ENCODE assay signal across 24 cellular contexts in genomic region chr7:155251831-155252230, GRCh38. TPM values are rescaled to one million over a fixed set of nuclear protein-coding genes. Genes with fewer than 3 reads are reported as not detected.
DNase-seq lines count a peak whose midpoint lies in the region; ATAC-seq and TF ChIP-seq lines count a peak whose summit lies in the region.
"Had no signal": no experiment of that assay in that cellular context is flagged by ENCODE, and none has a peak within 500 bp of the region (broad histone marks: within the 10 kb centered on the region; RNA-seq: fewer than 3 reads in every experiment).

No MANE protein-coding gene starts in this region.

- peak; percentile 53 for DNase-seq in SK-N-SH
- DNase-seq in fibroblast of lung (ENCODE audit: low read depth in 2 of 2) = no peak
- DNase-seq in stomach = peak; percentile 37
- no peak for DNase-seq in hepatocyte (ENCODE audit: low spot score)
- DNase-seq: CD4-positive, alpha-beta T cell; COR-L47; DMS53; GOT3; NCI-H1092 treated with DMSO at 0.1 percent for 48 hours; NCI-H1436; NCI-H187; NCI-H2081 treated with DMSO at 0.1 percent for 48 hours; NCI-H2171; NCI-H226; NCI-H510A; NCI-H69; SHP77 treated with DMSO at 0.1 percent for 48 hours had no signal

- ATAC-seq in HG02571 (IDR thresholded peaks at IDR 0.05; ENCODE audit: unreplicated experiment) = no peak
- no peak for ATAC-seq in gastroesophageal sphincter
- ATAC-seq: HCT116 had no signal

- H3K36me3 ChIP-seq in SK-N-SH (replicated peaks in 1 of 2; ENCODE audit: control insufficient read depth in 1 of 2, insufficient read depth in 2 of 2, low read length in 1 of 2) (no peaks in the 10 kb centered on the region), fibroblast of lung (ENCODE audit: control insufficient read depth, insufficient read depth, low read length) (no peaks in the 10 kb centered on the region), parathyroid adenoma (ENCODE audit: control insufficient read depth, insufficient read depth, low read length) (no peaks in the 10 kb centered on the region), stomach (no peaks in the 10 kb centered on the region), hepatocyte (replicated peaks; ENCODE audit: insufficient read depth, low read depth) (no peaks in the 10 kb centered on the region), gastroesophageal sphincter (no peaks in the 10 kb centered on the region)
- H3K36me3 ChIP-seq: BLaER1, Peyer's patch had no signal

- 59% methylated on average over 7 of the region's 7 CpGs for WGBS in SK-N-SH (ENCODE audit: low lambda C conversion rate)
- WGBS in stomach, 5 donors = 40 to 63% (median 59%) methylated on average over 5 to 7 of the region's 7 CpGs
- WGBS in hepatocyte (ENCODE audit: low lambda C conversion rate, missing lambda C conversion rate) = 75% methylated on average over 7 of the region's 7 CpGs
- 51% methylated on average over 3 of the region's 7 CpGs; no CpG with 5 or more reads in 1 of the 2 donors for WGBS in gastroesophageal sphincter (ENCODE audit: low coverage in 1 of 2), 2 donors

- CTCF ChIA-PET in SK-N-SH (lab: Yijun Ruan, JAX) = interaction anchor here (1.0 to 2.8 kb wide), 6 partner anchors 11 to 338 kb away, joined by 3 to 18 read pairs (median 5); partner anchors contain the start of gene INSIG1

- TF ChIP-seq CTCF in SK-N-SH (IDR thresholded peaks at IDR 0.05) (no peak), fibroblast of lung (conservative IDR thresholded peaks at IDR 0.05 in 1 of 2, IDR thresholded peaks at IDR 0.05 in 1 of 2; ENCODE audit: low read depth in 1 of 2, low read length in 2 of 2) (no peak), parathyroid adenoma (IDR thresholded peaks at IDR 0.05) (no peak), stomach (IDR thresholded peaks at IDR 0.05) (no peak), hepatocyte (IDR thresholded peaks at IDR 0.05; ENCODE audit: poor library complexity) (no peak), gastroesophageal sphincter (IDR thresholded peaks at IDR 0.05) (no peak)

- H4K20me1 ChIP-seq in SK-N-SH (ENCODE audit: insufficient read depth) (no peaks in the 10 kb centered on the region), fibroblast of lung (ENCODE audit: control insufficient read depth, extremely low read depth, insufficient read depth, low read length) (no peaks in the 10 kb centered on the region), hepatocyte (ENCODE audit: insufficient read depth, poor library complexity, severe bottlenecking) (no peaks in the 10 kb centered on the region)
- H4K20me1 ChIP-seq: BLaER1 had no signal

- no peak for TF ChIP-seq RAD21 in SK-N-SH (IDR thresholded peaks at IDR 0.05; ENCODE audit: low read length)

- H3K79me2 ChIP-seq in SK-N-SH (ENCODE audit: insufficient read depth) (no peaks in the 10 kb centered on the region), fibroblast of lung (ENCODE audit: control insufficient read depth, insufficient read depth, low read length) (no peaks in the 10 kb centered on the region), parathyroid adenoma (no peaks in the 10 kb centered on the region), hepatocyte (no peaks in the 10 kb centered on the region)

- H3K4me2 ChIP-seq in SK-N-SH (no peak overlapping the region), fibroblast of lung (ENCODE audit: extremely low read depth, insufficient read depth, low read length) (peak overlapping the region; percentile 15), parathyroid adenoma (ENCODE audit: low read length) (peak overlapping the region; percentile 59), hepatocyte (no peak overlapping the region)
- H3K4me2 ChIP-seq: BLaER1 had no signal

- H3K4me3 ChIP-seq in SK-N-SH (ENCODE audit: low read depth in 2 of 2, low read length in 1 of 2) (no peak overlapping the region), fibroblast of lung (replicated peaks in 1 of 4; ENCODE audit: control extremely low read depth in 1 of 4, insufficient read depth in 1 of 4, low read depth in 3 of 4, low read length in 4 of 4) (no peak overlapping the region), parathyroid adenoma (ENCODE audit: low read depth, low read length) (peak overlapping the region; percentile 24), stomach (no peak overlapping the region), hepatocyte (no peak overlapping the region), gastroesophageal sphincter (no peak overlapping the region)
- H3K4me3 ChIP-seq: BLaER1, Peyer's patch had no signal

- H3F3A ChIP-seq in SK-N-SH (replicated peaks; ENCODE audit: insufficient read depth) = no peaks in the 10 kb centered on the region

- H3K9me3 ChIP-seq in SK-N-SH (no peaks in the 10 kb centered on the region), fibroblast of lung (ENCODE audit: control insufficient read depth, insufficient read depth, low read depth, low read length) (no peaks in the 10 kb centered on the region), parathyroid adenoma (ENCODE audit: control insufficient read depth, low read length) (no peaks in the 10 kb centered on the region), stomach (no peaks in the 10 kb centered on the region), hepatocyte (ENCODE audit: low read depth) (no peaks in the 10 kb centered on the region), gastroesophageal sphincter (no peaks in the 10 kb centered on the region)
- H3K9me3 ChIP-seq: BLaER1, Peyer's patch had no signal

- H2AFZ ChIP-seq in SK-N-SH (ENCODE audit: low read depth) (no peak overlapping the region), fibroblast of lung (ENCODE audit: low read length) (no peak overlapping the region), parathyroid adenoma (peak overlapping the region; percentile 48), hepatocyte (no peak overlapping the region)

- TF ChIP-seq POLR2A in stomach (IDR thresholded peaks at IDR 0.05) (no peak), gastroesophageal sphincter (IDR thresholded peaks at IDR 0.05) (no peak)

- TF ChIP-seq EP300 in SK-N-SH (IDR thresholded peaks at IDR 0.05; ENCODE audit: borderline replicate concordance in 1 of 2, low read depth in 1 of 2, low read length in 1 of 2) (no peak), stomach (IDR thresholded peaks at IDR 0.05) (no peak), gastroesophageal sphincter (IDR thresholded peaks at IDR 0.05) (no peak)

- intact Hi-C loops in stomach (cut with DNase I; ENCODE audit: low total_unique reads) = no loop called here

- H3K9me2 ChIP-seq in SK-N-SH = no peaks in the 10 kb centered on the region
- no peaks in the 10 kb centered on the region for H3K9me2 ChIP-seq in hepatocyte (replicated peaks; ENCODE audit: insufficient read depth)

- POLR2A ChIA-PET in SK-N-SH (lab: Yijun Ruan, JAX) = interaction anchor here (1.0 to 1.1 kb wide), 2 partner anchors 12 to 17 kb away, joined by 3 to 5 read pairs; no protein-coding TSS in a partner anchor

- H3K27me3 ChIP-seq in SK-N-SH (ENCODE audit: insufficient read depth) (no peaks in the 10 kb centered on the region), fibroblast of lung (ENCODE audit: control insufficient read depth, insufficient read depth, low read length) (no peaks in the 10 kb centered on the region), parathyroid adenoma (ENCODE audit: control insufficient read depth, insufficient read depth, low read length) (no peaks in the 10 kb centered on the region), stomach (peaks cover 0 to 40% (median 0%) of the 10 kb centered on the region in 3 donors), hepatocyte (no peaks in the 10 kb centered on the region), gastroesophageal sphincter (peaks cover 41% of the 10 kb centered on the region)
- H3K27me3 ChIP-seq: BLaER1, Peyer's patch had no signal

- H3K9ac ChIP-seq in SK-N-SH (no peak overlapping the region), fibroblast of lung (ENCODE audit: insufficient read depth, low read length) (no peak overlapping the region), parathyroid adenoma (no peak overlapping the region)
- H3K9ac ChIP-seq: BLaER1 had no signal

- H3K4me1 ChIP-seq in SK-N-SH (ENCODE audit: control insufficient read depth in 1 of 2, insufficient read depth in 2 of 2, low read depth in 1 of 2, low read length in 1 of 2) = peaks cover 0 to 35% of the 10 kb centered on the region in 2 experiments; a peak in 2 of 4 replicates
- peaks cover 2% of the 10 kb centered on the region for H3K4me1 ChIP-seq in fibroblast of lung (ENCODE audit: control insufficient read depth, extremely low read depth, insufficient read depth, low read length)
- peaks cover 29% of the 10 kb centered on the region for H3K4me1 ChIP-seq in parathyroid adenoma
- no peaks in the 10 kb centered on the region for H3K4me1 ChIP-seq in stomach
- H3K4me1 ChIP-seq in hepatocyte (ENCODE audit: insufficient read depth) = no peaks in the 10 kb centered on the region
- H3K4me1 ChIP-seq in gastroesophageal sphincter = peaks cover 0 to 2% (median 0%) of the 10 kb centered on the region in 3 donors
- H3K4me1 ChIP-seq: Peyer's patch had no signal

- H3K27ac ChIP-seq in SK-N-SH (ENCODE audit: low read depth in 2 of 2, low read length in 1 of 2) (no peak overlapping the region), fibroblast of lung (ENCODE audit: insufficient read depth, low read length) (no peak overlapping the region), parathyroid adenoma (peak overlapping the region; percentile 81), stomach (peak overlapping the region in 1 of 5 donors; percentile 10), hepatocyte (no peak overlapping the region), gastroesophageal sphincter (no peak overlapping the region)
- H3K27ac ChIP-seq: BLaER1, HL-60, Peyer's patch had no signal

TF ChIP-seq in SK-N-SH, 30 proteins besides CTCF, POLR2A, EP300 and RAD21:
- peak; percentile 7; the same call in 1 of the 2 replicates for TF ChIP-seq GATA2 (CRISPR knock-in tag; IDR thresholded peaks at IDR 0.05)
- TF ChIP-seq USF2 (IDR thresholded peaks at IDR 0.05; ENCODE audit: borderline replicate concordance, low read depth, low read length) = no peak
TF ChIP-seq in SK-N-SH: peak in this region for 1.

RNA-seq across cellular contexts. Expression of gene INSIG1, which starts 45.8 kb away (rescaled TPM):
- polyA plus RNA-seq in SK-N-SH (2012; rRNA removed) (6.4 and 6.6 TPM in 2 replicates), fibroblast of lung (170 and 216 TPM in 2 replicates), stomach (10 to 100 TPM; 24.5 to 37.9 (median 30.5) TPM), hepatocyte (152 and 196 TPM in 2 replicates)
- polyA plus RNA-seq in SK-N-SH (2012; cell fraction: cytosol; rRNA removed) = 7.3 and 7.9 TPM in 2 replicates
- 5.3 and 6.0 TPM in 2 replicates for polyA plus RNA-seq in SK-N-SH (2012; cell fraction: nucleus; rRNA removed)
- total RNA-seq in fibroblast of lung (193 and 353 TPM in 2 replicates), stomach (10 to 100 TPM in 4 of 5 donors, 1 to 10 TPM in 1; 9.9 to 65.2 (median 42.2) TPM), hepatocyte (305 and 326 TPM in 2 replicates), gastroesophageal sphincter (10 to 100 TPM; 18.8 to 52.1 (median 30.7) TPM)
- 141 and 158 TPM in 2 replicates for polyA plus RNA-seq in fibroblast of lung (2012)
- 191 and 255 TPM in 2 replicates for polyA minus RNA-seq in fibroblast of lung (ENCODE audit: low replicate concordance)

Comparison
In these comparisons a context has a peak if more than half of its experiments do, and no peak if none do; other contexts are left out.
1. DNase-seq: peak in SK-N-SH (single experiment) and stomach (single experiment); none in fibroblast of lung (0 of 2) and hepatocyte (single experiment).
2. H3K4me2 ChIP-seq: peak in fibroblast of lung (single experiment) and parathyroid adenoma (single experiment); none in SK-N-SH (single experiment) and hepatocyte (single experiment).